22 cellular contexts compared by ENCODE assay signal in genomic region chr6:3240595-3240994, GRCh38.
"Had no signal": no experiment of that assay in that cellular context is flagged by ENCODE, and none has a peak within 500 bp of the region (broad histone marks: within the 10 kb centered on the region; RNA-seq: fewer than 3 reads in every experiment).

No MANE protein-coding gene starts in this region.

- H3K4me3 ChIP-seq: MG63 had no signal

- H3K9me3 ChIP-seq: MG63, SK-N-SH had no signal

- H3K27me3 ChIP-seq: MG63 had no signal

- H3K9ac ChIP-seq: SK-N-SH had no signal

- DNase-seq: Karpas-422, KG1, MG63, NCI-H1092, NCI-H1105 treated with DMSO at 0.1 percent for 48 hours, NCI-H1417 treated with DMSO at 0.1 percent for 48 hours, NCI-H146, NCI-H1694 treated with DMSO at 0.1 percent for 48 hours, NCI-H2029, NCI-H2081 treated with DMSO at 0.1 percent for 48 hours, NCI-H2171 treated with DMSO at 0.1 percent for 48 hours, NCI-H226, NCI-H446, NCI-H510A, NCI-H524 treated with DMSO at 0.1 percent for 48 hours, NCI-H69, NCI-H774, SHP77, SK-N-SH, SW 1271 had no signal

- FAIRE-seq: RCC 7860 had no signal

- H3K4me2 ChIP-seq: SK-N-SH had no signal

- H3K27ac ChIP-seq: RWPE1 had no signal

- H3K36me3 ChIP-seq: MG63 had no signal
